In the genomic region with DNA sequence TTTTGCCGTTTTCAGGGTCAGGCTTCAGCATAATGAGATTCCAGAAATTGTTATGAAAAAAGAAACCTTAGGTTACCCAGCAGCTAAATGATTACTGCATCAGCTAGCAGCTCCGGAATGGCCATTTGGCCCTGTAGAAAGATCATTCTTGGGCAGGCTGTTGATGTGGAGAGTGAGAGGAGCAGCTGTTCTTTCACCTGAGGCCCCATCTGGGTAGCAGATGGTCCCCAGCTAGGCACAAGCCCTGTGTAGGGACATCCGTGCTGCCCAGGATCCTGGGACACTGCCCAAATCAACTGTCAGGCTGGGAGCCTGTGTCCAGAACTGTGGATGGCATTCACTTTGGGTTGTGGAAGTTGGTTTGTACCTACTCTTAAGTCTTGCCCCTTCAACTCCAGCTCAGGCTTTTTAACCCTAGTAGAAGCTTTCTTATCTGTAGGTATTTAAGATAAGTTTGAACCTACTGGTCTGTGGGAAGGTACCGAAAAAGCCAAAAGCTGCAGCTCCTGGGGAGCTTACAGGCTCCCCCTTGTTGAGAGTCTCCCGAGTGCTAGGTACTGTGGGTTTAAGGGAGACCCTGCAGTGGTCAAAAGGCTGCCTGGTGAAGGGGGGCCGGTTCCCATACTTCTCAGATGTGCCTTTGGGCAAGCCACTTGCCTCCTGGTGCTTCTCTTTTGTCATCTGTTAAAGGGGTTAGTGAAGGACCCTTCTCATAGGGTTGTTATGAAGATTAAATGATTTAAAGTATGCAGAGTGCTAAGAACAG, we compare ENCODE assay signal across 20 cellular contexts.
DNase-seq lines count a peak whose midpoint lies in the region; ATAC-seq, FAIRE-seq and TF ChIP-seq lines count a peak whose summit lies in the region.
"Had no signal": no experiment of that assay in that cellular context is flagged by ENCODE, and none has a peak within 500 bp of the region (broad histone marks: within the 10 kb centered on the region; RNA-seq: fewer than 3 reads in every experiment).

No MANE protein-coding gene starts in this region.

- H3K4me3 ChIP-seq in pancreas (no peak overlapping the region), heart right ventricle (no peak overlapping the region)
- H3K4me3 ChIP-seq: psoas muscle had no signal

- intact Hi-C loops in pancreas (cut with DNase I) (no loop called here), heart right ventricle (cut with DNase I) (no loop called here)

- WGBS in pancreas, 2 donors: 39 to 47% methylated on average over 6 of the region's 6 CpGs
- 74 to 83% methylated on average over 6 of the region's 6 CpGs for WGBS in heart right ventricle, 2 donors

- H3K4me1 ChIP-seq in pancreas (peaks cover 19 to 31% (median 27%) of the 10 kb centered on the region in 3 donors), heart right ventricle (peaks cover 0 to 3% (median 0%) of the 10 kb centered on the region in 9 donors)
- H3K4me1 ChIP-seq: foreskin keratinocyte, psoas muscle had no signal

- H3K27me3 ChIP-seq in pancreas: no peaks in the 10 kb centered on the region
- no peaks in the 10 kb centered on the region for H3K27me3 ChIP-seq in heart right ventricle
- H3K27me3 ChIP-seq: foreskin keratinocyte had no signal

- no peaks in the 10 kb centered on the region for H3K9me3 ChIP-seq in pancreas
- H3K9me3 ChIP-seq in heart right ventricle: no peaks in the 10 kb centered on the region
- H3K9me3 ChIP-seq: psoas muscle had no signal

- H3K27ac ChIP-seq in pancreas: no peak overlapping the region
- H3K27ac ChIP-seq in heart right ventricle: no peak overlapping the region
- H3K27ac ChIP-seq: foreskin keratinocyte, KMS-11, psoas muscle had no signal

- ATAC-seq in pancreas: peak; percentile 21 to 46 (median 22)
- no peak for ATAC-seq in GM21737 (IDR thresholded peaks at IDR 0.05; ENCODE audit: unreplicated experiment)
- ATAC-seq in GM21390 (IDR thresholded peaks at IDR 0.05; ENCODE audit: unreplicated experiment): no peak
- no peak for ATAC-seq in heart right ventricle
- ATAC-seq: activated CD4-positive, alpha-beta T cell treated with anti-CD3 and anti-CD28 coated beads for 36 hours; psoas muscle had no signal

- TF ChIP-seq CTCF in pancreas (IDR thresholded peaks at IDR 0.05) (no peak), heart right ventricle (IDR thresholded peaks at IDR 0.05) (no peak)

- DNase-seq in EH (ENCODE audit: low read depth) (peak; percentile 13), NCI-H524 (lab: John Stamatoyannopoulos, UW) (peak; percentile 91 to 96), cerebellar cortex (ENCODE audit: low spot score) (peak; percentile 72), pancreas (no peak), heart right ventricle (no peak), SIG-M5 (lab: John Stamatoyannopoulos, UW) (no peak)
- DNase-seq: activated CD4-positive, alpha-beta T cell treated with anti-CD3 and anti-CD28 coated beads for 36 hours; activated naive CD8-positive, alpha-beta T cell treated with anti-CD3 and anti-CD28 coated beads, Interleukin-2, amount 10 ng/mL, durations not matched to agents 7 days and 5 days; CD8-positive, alpha-beta memory T cell; dermis blood vessel endothelial cell; EL; foreskin keratinocyte; H7; mesenchymal stem cell; NCI-H1048; nephron progenitor cell; psoas muscle had no signal

- no peak for FAIRE-seq in pancreas (lab: Jason Lieb, UNC)

- H3K36me3 ChIP-seq in pancreas (no peaks in the 10 kb centered on the region), heart right ventricle (no peaks in the 10 kb centered on the region)

Comparison
In these comparisons a context has a peak if more than half of its experiments do, and no peak if none do; other contexts are left out.
1. DNase-seq: peak in EH (single experiment), NCI-H524 (2 of 2) and cerebellar cortex (single experiment); none in pancreas (0 of 6), heart right ventricle (0 of 2) and SIG-M5 (single experiment).
2. ATAC-seq: peak in pancreas (4 of 4); none in GM21737 (single experiment), GM21390 (single experiment) and heart right ventricle (0 of 8).